Comparison of ENCODE assay signal across 10 cellular contexts in the genomic region with DNA sequence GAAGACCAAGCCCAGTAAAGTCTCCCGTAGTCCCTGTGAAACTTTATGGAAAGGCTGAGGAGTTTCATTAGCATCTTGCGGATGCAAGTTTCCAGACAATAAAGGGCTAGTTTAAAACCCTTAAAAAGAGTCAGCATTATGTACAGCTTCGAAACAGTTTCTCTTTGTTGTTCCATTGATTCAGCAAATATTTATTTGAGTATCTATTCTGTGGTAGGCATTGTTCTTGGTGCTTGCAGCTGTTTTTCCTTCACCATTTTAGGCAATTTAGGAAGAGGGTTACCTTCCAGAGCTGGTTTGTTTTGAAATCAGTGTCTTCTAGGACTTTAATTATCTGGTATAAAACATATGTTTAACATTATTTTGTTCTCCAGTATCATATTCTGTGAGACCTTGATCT. TPM values are rescaled to one million over a fixed set of nuclear protein-coding genes. Genes with fewer than 3 reads are reported as not detected.
A peak's percentile ranks its signal among the peaks of the same experiment; 100 is the strongest.
DNase-seq lines count a peak whose midpoint lies in the region; ATAC-seq and TF ChIP-seq lines count a peak whose summit lies in the region.
"Had no signal": no experiment of that assay in that cellular context is flagged by ENCODE, and none has a peak within 500 bp of the region (broad histone marks: within the 10 kb centered on the region; RNA-seq: fewer than 3 reads in every experiment).

No MANE protein-coding gene starts in this region.

- DNase-seq in A673 (ENCODE audit: low spot score) (no peak), HCT116 (ENCODE audit: low read depth, low spot score) (no peak), medulla oblongata (ENCODE audit: extremely low spot score) (peak; percentile 42)
- DNase-seq in activated naive CD8-positive, alpha-beta T cell treated with anti-CD3 and anti-CD28 coated beads, Interleukin-2, amount 50 U/mL, for 24 hours, result no peak
- DNase-seq: activated gamma-delta T cell, NCI-H526 treated with DMSO at 0.1 percent for 48 hours had no signal

- POLR2A ChIA-PET in A673 (lab: Charles Lee; ENCODE audit: low non-redundant PET), result no interaction called here
- POLR2A ChIA-PET in HCT116 (lab: Charles Lee), result no interaction called here

- intact Hi-C loops in A673 (cut with micrococcal nuclease; ENCODE audit: unreplicated experiment), result loop anchor here (2.0 kb wide), 1 partner anchor 251 kb away; a partner anchor contains a TSS
- intact Hi-C loops in HCT116 (cut with micrococcal nuclease), result loop anchor here (5.0 kb wide), 1 partner anchor 108 kb away; no protein-coding TSS in a partner anchor

- TF ChIP-seq RAD21 in HCT116 (IDR thresholded peaks at IDR 0.05; ENCODE audit: low read depth), result no peak

- no peak for TF ChIP-seq POLR2A in HCT116 (IDR thresholded peaks at IDR 0.05; ENCODE audit: borderline replicate concordance, extremely low read depth, insufficient read depth, insufficient read length)

- H2AFZ ChIP-seq in HCT116 (ENCODE audit: low read depth, low read length, poor library complexity, severe bottlenecking), result no peak overlapping the region

- TF ChIP-seq CTCF in A673 (conservative IDR thresholded peaks at IDR 0.05; ENCODE audit: low read depth, low read length) (no peak), HCT116 (IDR thresholded peaks at IDR 0.05 in 2 of 3, conservative IDR thresholded peaks at IDR 0.05 in 1 of 3; ENCODE audit: borderline replicate concordance in 1 of 3, insufficient read depth in 1 of 3, low read depth in 2 of 3, low read length in 2 of 3) (no peak)

- H3K36me3 Mint-ChIP-seq in activated naive CD8-positive, alpha-beta T cell treated with anti-CD3 and anti-CD28 coated beads, Interleukin-2, amount 50 U/mL, for 24 hours (ENCODE audit: low read depth), result peaks cover 50% of the 10 kb centered on the region

- peak overlapping the region; percentile 77 for H3K4me3 ChIP-seq in A673 (ENCODE audit: low read depth, low read length, poor library complexity, severe bottlenecking)
- peak overlapping the region; percentile 83 to 89 for H3K4me3 ChIP-seq in HCT116 (replicated peaks in 1 of 2; ENCODE audit: low read depth in 1 of 2, low read length in 2 of 2)

- RAD21 ChIA-PET in HCT116 (lab: Charles Lee; ENCODE audit: low non-redundant PET in 1 of 2, low total read pairs in 2 of 2, uncharacterized antibody in 2 of 2, unreplicated experiment in 2 of 2), result no interaction called here

- peak overlapping the region; percentile 92 for H3K9ac ChIP-seq in HCT116 (ENCODE audit: low read length)

- CTCF ChIA-PET in A673 (lab: Charles Lee) (no interaction called here), HCT116 (lab: Charles Lee) (no interaction called here)

- H3K4me3 Mint-ChIP-seq in activated naive CD8-positive, alpha-beta T cell treated with anti-CD3 and anti-CD28 coated beads, Interleukin-2, amount 50 U/mL, for 24 hours, result peak overlapping the region; percentile 99

- no peaks in the 10 kb centered on the region for H3K9me3 Mint-ChIP-seq in activated naive CD8-positive, alpha-beta T cell treated with anti-CD3 and anti-CD28 coated beads, Interleukin-2, amount 50 U/mL, for 24 hours

- no peaks in the 10 kb centered on the region for H3K9me2 ChIP-seq in HCT116 (ENCODE audit: insufficient read depth)

- peak overlapping the region; percentile 85 for H3K4me2 ChIP-seq in HCT116 (ENCODE audit: low read length)

- ATAC-seq in HCT116 (no peak), HG03460 (IDR thresholded peaks at IDR 0.05; ENCODE audit: unreplicated experiment) (no peak), GM18868 (IDR thresholded peaks at IDR 0.05; ENCODE audit: unreplicated experiment) (no peak), HG03280 (IDR thresholded peaks at IDR 0.05; ENCODE audit: unreplicated experiment) (no peak), GM19328 (IDR thresholded peaks at IDR 0.05; ENCODE audit: unreplicated experiment) (no peak)
- ATAC-seq in activated naive CD8-positive, alpha-beta T cell treated with anti-CD3 and anti-CD28 coated beads, Interleukin-2, amount 50 U/mL, for 24 hours, result no peak

- H3K36me3 ChIP-seq in A673 (ENCODE audit: insufficient read depth, low read length, poor library complexity, severe bottlenecking), result peaks cover 43% of the 10 kb centered on the region
- H3K36me3 ChIP-seq in HCT116 (ENCODE audit: control insufficient read depth in 1 of 2, insufficient read depth in 2 of 2, low read length in 2 of 2), result peaks cover 27 to 36% of the 10 kb centered on the region in 2 experiments; a peak in 3 of 4 replicates

- H3K4me1 ChIP-seq in A673 (ENCODE audit: insufficient read depth, low read length, poor library complexity, severe bottlenecking) (peaks cover 19% of the 10 kb centered on the region), HCT116 (ENCODE audit: control insufficient read depth in 1 of 2, insufficient read depth in 2 of 2, low read length in 2 of 2) (peaks cover 11 to 23% of the 10 kb centered on the region in 2 experiments; a peak in 3 of 4 replicates)

- peak overlapping the region; percentile 96 for H3K27ac Mint-ChIP-seq in activated naive CD8-positive, alpha-beta T cell treated with anti-CD3 and anti-CD28 coated beads, Interleukin-2, amount 50 U/mL, for 24 hours

- no peaks in the 10 kb centered on the region for H3K27me3 Mint-ChIP-seq in activated naive CD8-positive, alpha-beta T cell treated with anti-CD3 and anti-CD28 coated beads, Interleukin-2, amount 50 U/mL, for 24 hours

- peaks cover 99% of the 10 kb centered on the region for H3K79me2 ChIP-seq in HCT116 (ENCODE audit: insufficient read depth, low read length)

- H3K9me3 ChIP-seq in A673 (ENCODE audit: low read depth, low read length, poor library complexity, severe bottlenecking) (no peaks in the 10 kb centered on the region), HCT116 (ENCODE audit: control insufficient read depth in 1 of 2, insufficient read depth in 1 of 2, low read depth in 1 of 2, low read length in 2 of 2) (no peaks in the 10 kb centered on the region)

- H4K20me1 ChIP-seq in HCT116 (ENCODE audit: insufficient read depth), result peaks cover 27% of the 10 kb centered on the region; the same call in 1 of the 2 replicates

- no peaks in the 10 kb centered on the region for H3K27me3 ChIP-seq in A673 (replicated peaks; ENCODE audit: insufficient read depth, low read depth, low read length, poor library complexity)
- no peaks in the 10 kb centered on the region for H3K27me3 ChIP-seq in HCT116 (ENCODE audit: insufficient read depth, low read length)

- peaks cover 51% of the 10 kb centered on the region for H3K4me1 Mint-ChIP-seq in activated naive CD8-positive, alpha-beta T cell treated with anti-CD3 and anti-CD28 coated beads, Interleukin-2, amount 50 U/mL, for 24 hours

- BruUV-seq in A673 (replicated peaks; lab: Mats Ljungman, UMichigan) (no TSS peak), HCT116 (replicated peaks; lab: Mats Ljungman, UMichigan) (no TSS peak)

- H3K27ac ChIP-seq in A673 (ENCODE audit: low read depth, low read length, poor library complexity, severe bottlenecking), result no peak overlapping the region
- H3K27ac ChIP-seq in HCT116 (ENCODE audit: low read depth, low read length), result no peak overlapping the region

TF ChIP-seq in HCT116, 20 proteins besides CTCF, POLR2A, EP300 and RAD21:
- TF ChIP-seq EGR1 (IDR thresholded peaks at IDR 0.05; ENCODE audit: low read depth) (no peak), EZH2phosphoT487 (IDR thresholded peaks at IDR 0.05; ENCODE audit: borderline replicate concordance) (no peak), TCF7L2 (IDR thresholded peaks at IDR 0.05; ENCODE audit: borderline replicate concordance, extremely low read depth, insufficient read depth, insufficient read length) (no peak), FOSL1 (IDR thresholded peaks at IDR 0.05; ENCODE audit: low read depth) (no peak), CEBPB (IDR thresholded peaks at IDR 0.05; ENCODE audit: low read depth) (no peak), ELF1 (IDR thresholded peaks at IDR 0.05; ENCODE audit: borderline replicate concordance, low read depth) (no peak), EZH2 (IDR thresholded peaks at IDR 0.05) (no peak), POLR2AphosphoS5 (IDR thresholded peaks at IDR 0.05; ENCODE audit: low read depth, low read length) (no peak), ZFX (IDR thresholded peaks at IDR 0.05) (no peak)
- TF ChIP-seq, protein P1, sequence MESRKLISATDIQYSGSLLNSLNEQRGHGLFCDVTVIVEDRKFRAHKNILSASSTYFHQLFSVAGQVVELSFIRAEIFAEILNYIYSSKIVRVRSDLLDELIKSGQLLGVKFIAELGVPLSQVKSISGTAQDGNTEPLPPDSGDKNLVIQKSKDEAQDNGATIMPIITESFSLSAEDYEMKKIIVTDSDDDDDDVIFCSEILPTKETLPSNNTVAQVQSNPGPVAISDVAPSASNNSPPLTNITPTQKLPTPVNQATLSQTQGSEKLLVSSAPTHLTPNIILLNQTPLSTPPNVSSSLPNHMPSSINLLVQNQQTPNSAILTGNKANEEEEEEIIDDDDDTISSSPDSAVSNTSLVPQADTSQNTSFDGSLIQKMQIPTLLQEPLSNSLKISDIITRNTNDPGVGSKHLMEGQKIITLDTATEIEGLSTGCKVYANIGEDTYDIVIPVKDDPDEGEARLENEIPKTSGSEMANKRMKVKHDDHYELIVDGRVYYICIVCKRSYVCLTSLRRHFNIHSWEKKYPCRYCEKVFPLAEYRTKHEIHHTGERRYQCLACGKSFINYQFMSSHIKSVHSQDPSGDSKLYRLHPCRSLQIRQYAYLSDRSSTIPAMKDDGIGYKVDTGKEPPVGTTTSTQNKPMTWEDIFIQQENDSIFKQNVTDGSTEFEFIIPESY (IDR thresholded peaks at IDR 0.05; ENCODE audit: extremely low read depth, insufficient replicate concordance, low read length), result no peak
- TF ChIP-seq, protein P2, sequence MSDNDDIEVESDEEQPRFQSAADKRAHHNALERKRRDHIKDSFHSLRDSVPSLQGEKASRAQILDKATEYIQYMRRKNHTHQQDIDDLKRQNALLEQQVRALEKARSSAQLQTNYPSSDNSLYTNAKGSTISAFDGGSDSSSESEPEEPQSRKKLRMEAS (IDR thresholded peaks at IDR 0.05), result no peak

RNA-seq across cellular contexts. Expression of a gene that starts 1.5 kb away (rescaled TPM):
- 275 and 318 TPM in 2 replicates for total RNA-seq in A673 (2021)
- 242 TPM for total RNA-seq in HCT116 (2021; ENCODE audit: unreplicated experiment)
- 183 and 307 TPM in 2 replicates for polyA plus RNA-seq in HCT116 (2012)

RNA-seq across cellular contexts. Expression of a gene that starts 1.6 kb away (rescaled TPM):
- total RNA-seq in A673 (2021) (19.4 and 22.3 TPM in 2 replicates), HCT116 (2021; ENCODE audit: unreplicated experiment) (14.4 TPM)
- 8.1 and 9.3 TPM in 2 replicates for polyA plus RNA-seq in HCT116 (2012)

RNA-seq across cellular contexts. Expression of a gene that starts 51.5 kb away (rescaled TPM):
- 143 and 154 TPM in 2 replicates for total RNA-seq in A673 (2021)
- total RNA-seq in HCT116 (2021; ENCODE audit: unreplicated experiment), result 102 TPM
- 29.3 and 42.4 TPM in 2 replicates for polyA plus RNA-seq in HCT116 (2012)
